In the genomic region with DNA sequence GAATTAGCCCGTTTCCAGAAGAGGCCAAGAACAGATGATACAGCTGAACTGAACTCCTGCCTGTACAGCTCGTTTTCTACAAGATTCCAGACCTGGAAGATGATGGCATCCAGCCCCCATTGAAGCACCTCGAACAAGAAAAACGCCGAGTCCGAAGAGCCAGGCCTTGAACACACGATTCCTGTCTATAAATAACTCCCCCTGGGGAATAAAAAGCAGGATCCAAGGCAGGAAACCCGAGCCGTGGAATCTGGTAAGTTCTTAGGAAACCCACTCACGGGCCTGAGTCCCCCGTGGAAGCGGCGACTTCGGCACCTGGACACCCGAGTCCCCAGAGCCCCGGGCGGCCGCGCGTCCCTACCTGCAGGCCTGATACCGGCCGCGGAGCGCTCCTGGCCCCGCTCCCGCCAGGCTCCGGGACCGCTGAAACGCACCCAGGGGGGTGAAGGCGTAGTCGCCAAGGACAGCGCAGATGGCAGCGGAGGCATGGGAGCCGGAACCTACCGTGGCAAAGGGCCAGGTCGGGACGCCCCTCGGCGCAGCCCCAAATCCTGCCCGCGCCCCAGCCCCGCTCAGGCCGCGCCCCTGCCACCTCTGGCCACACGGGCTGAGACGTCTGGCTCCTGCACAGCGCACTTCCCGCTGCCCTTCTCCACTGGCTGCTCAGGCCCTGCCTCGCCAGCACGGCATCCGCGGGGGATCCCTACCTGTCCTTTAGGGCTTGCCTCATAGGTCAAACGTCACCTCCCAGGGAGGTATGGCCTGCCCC, we compare ENCODE assay signal across 1 cellular context.
TF ChIP-seq lines count a peak whose summit lies in the region.

No MANE protein-coding gene starts in this region.

TF ChIP-seq in SK-N-SH treated with all-trans-retinoic acid at 6 μM for 48 hours, 23 proteins besides CTCF, POLR2A, EP300 and RAD21 (continued from another document):
- TF ChIP-seq, protein P1, sequence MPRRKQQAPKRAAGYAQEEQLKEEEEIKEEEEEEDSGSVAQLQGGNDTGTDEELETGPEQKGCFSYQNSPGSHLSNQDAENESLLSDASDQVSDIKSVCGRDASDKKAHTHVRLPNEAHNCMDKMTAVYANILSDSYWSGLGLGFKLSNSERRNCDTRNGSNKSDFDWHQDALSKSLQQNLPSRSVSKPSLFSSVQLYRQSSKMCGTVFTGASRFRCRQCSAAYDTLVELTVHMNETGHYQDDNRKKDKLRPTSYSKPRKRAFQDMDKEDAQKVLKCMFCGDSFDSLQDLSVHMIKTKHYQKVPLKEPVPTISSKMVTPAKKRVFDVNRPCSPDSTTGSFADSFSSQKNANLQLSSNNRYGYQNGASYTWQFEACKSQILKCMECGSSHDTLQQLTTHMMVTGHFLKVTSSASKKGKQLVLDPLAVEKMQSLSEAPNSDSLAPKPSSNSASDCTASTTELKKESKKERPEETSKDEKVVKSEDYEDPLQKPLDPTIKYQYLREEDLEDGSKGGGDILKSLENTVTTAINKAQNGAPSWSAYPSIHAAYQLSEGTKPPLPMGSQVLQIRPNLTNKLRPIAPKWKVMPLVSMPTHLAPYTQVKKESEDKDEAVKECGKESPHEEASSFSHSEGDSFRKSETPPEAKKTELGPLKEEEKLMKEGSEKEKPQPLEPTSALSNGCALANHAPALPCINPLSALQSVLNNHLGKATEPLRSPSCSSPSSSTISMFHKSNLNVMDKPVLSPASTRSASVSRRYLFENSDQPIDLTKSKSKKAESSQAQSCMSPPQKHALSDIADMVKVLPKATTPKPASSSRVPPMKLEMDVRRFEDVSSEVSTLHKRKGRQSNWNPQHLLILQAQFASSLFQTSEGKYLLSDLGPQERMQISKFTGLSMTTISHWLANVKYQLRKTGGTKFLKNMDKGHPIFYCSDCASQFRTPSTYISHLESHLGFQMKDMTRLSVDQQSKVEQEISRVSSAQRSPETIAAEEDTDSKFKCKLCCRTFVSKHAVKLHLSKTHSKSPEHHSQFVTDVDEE (CRISPR knock-in tag; IDR thresholded peaks at IDR 0.05), result no peak
- no peak for TF ChIP-seq ZC3H10 (CRISPR knock-in tag; IDR thresholded peaks at IDR 0.05)
